Comparison of ENCODE assay signal across 8 cellular contexts in the genomic region with DNA sequence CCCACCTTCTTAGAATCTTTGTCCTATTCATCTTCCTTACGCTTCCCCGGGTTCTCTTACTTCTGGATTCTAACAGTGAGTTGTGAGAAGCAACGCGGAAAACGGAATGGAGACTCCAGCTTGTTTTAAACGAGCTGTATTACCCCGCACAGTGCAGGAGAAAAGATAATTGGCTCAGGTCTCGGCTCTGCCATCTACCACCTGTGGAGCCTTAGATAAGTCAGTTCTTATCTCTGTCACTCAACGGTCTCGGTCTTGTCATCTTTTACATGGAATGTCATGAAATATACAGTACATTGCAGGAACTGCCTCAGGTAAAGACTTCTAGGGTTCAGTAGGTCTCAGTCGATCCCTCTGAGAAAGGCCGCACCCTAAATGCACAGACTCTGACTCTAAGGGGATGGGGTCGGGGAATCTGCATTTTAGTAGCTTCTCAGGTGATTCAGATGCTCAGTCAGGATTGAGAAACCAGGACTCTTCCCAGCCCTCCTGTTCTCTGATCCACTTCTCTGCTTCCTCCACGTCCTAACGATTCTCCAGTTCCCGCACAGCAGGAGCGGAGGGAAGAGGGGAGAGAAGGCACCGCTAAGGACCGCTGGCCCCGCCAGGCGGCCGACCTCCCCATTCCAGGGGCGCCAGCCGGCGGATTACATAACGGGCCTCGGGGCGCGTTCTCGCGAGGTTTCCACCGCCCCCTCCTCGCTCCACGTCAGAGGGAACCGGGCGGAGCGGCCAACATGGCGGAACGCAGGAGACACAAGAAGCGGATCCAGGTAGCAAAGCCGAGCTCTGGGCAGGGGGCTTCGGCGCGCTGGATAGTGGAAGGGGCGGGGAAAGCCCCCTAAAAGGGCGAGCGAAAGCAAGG. TPM values are rescaled to one million over a fixed set of nuclear protein-coding genes. Genes with fewer than 3 reads are reported as not detected.
DNase-seq lines count a peak whose midpoint lies in the region; ATAC-seq, FAIRE-seq and TF ChIP-seq lines count a peak whose summit lies in the region.

A gene with protein sequence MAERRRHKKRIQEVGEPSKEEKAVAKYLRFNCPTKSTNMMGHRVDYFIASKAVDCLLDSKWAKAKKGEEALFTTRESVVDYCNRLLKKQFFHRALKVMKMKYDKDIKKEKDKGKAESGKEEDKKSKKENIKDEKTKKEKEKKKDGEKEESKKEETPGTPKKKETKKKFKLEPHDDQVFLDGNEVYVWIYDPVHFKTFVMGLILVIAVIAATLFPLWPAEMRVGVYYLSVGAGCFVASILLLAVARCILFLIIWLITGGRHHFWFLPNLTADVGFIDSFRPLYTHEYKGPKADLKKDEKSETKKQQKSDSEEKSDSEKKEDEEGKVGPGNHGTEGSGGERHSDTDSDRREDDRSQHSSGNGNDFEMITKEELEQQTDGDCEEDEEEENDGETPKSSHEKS (plus strand): TSS at position 722 of the 865 bp plus-strand sequence. CDS start 16 bp downstream, at position 738.

- H3K36me3 Mint-ChIP-seq in T-cell (peaks cover 3% of the 10 kb centered on the region), progenitor cell of endocrine pancreas (ENCODE audit: insufficient read depth) (no peaks in the 10 kb centered on the region)

- peak within 1 kb of the TSS; percentile 47 to 100 (median 96) for H3K27ac ChIP-seq in adrenal gland

- peak; percentile 95 for FAIRE-seq in GM12892 (lab: Jason Lieb, UNC)

- WGBS in adrenal gland, 4 donors, result 7 to 12% (median 8%) methylated on average over 29 to 47 of the region's 47 CpGs

- H3K4me1 ChIP-seq in adrenal gland (replicated peaks in 1 of 2), result peaks cover 22 to 38% of the 10 kb centered on the region in 2 donors

- TF ChIP-seq CTCF in adrenal gland (IDR thresholded peaks at IDR 0.05) (peak in 4 of 6 experiments; percentile 15 to 53 (median 38)), progenitor cell of endocrine pancreas (IDR thresholded peaks at IDR 0.05; ENCODE audit: unreplicated experiment) (peak; percentile 50)

- CTCF ChIA-PET in T-cell (lab: Charles Lee), result interaction anchor here (0.6 to 2.0 kb wide), 10 partner anchors 11 to 206 kb away, joined by 3 to 8 read pairs (median 4); a partner anchor contains a TSS

- peak within 1 kb of the TSS; percentile 93 to 98 (median 95) for H3K4me3 Mint-ChIP-seq in T-cell
- peak within 1 kb of the TSS; percentile 93 for H3K4me3 Mint-ChIP-seq in progenitor cell of endocrine pancreas (ENCODE audit: low read depth)

- H3K27ac Mint-ChIP-seq in T-cell (peak within 1 kb of the TSS; percentile 97 to 98), progenitor cell of endocrine pancreas (peak within 1 kb of the TSS; percentile 100)

- H3K4me1 Mint-ChIP-seq in T-cell (peaks cover 58 to 73% (median 69%) of the 10 kb centered on the region in 3 donors), progenitor cell of endocrine pancreas (ENCODE audit: low read depth) (peaks cover 20% of the 10 kb centered on the region)

- no peaks in the 10 kb centered on the region for H3K9me3 Mint-ChIP-seq in T-cell
- H3K9me3 Mint-ChIP-seq in progenitor cell of endocrine pancreas (ENCODE audit: low read depth), result peaks cover 4% of the 10 kb centered on the region

- ATAC-seq in HG02852 (IDR thresholded peaks at IDR 0.05; ENCODE audit: unreplicated experiment) (peak; percentile 87), T-cell (replicated peaks in 1 of 4) (peak; percentile 92 to 95 (median 93)), left cardiac atrium (peak; percentile 99)

- POLR2A ChIA-PET in T-cell (lab: Charles Lee), result interaction anchor here (0.5 to 3.0 kb wide), 10 partner anchors 11 to 260 kb away, joined by 3 to 17 read pairs (median 3); no protein-coding TSS in a partner anchor

- H3K36me3 ChIP-seq in adrenal gland (replicated peaks in 1 of 2), result no peaks in the 10 kb centered on the region

- DNase-seq in GM12892 (ENCODE audit: insufficient read length), result peak; percentile 61
- DNase-seq in NCI-H1436 treated with DMSO at 0.1 percent for 48 hours (lab: John Stamatoyannopoulos, UW), result peak; percentile 83
- peak; percentile 85 to 97 (median 93) for DNase-seq in T-cell
- DNase-seq in adrenal gland, result peak; percentile 91 to 97 (median 94)
- DNase-seq in left cardiac atrium, result peak; percentile 96
- DNase-seq in progenitor cell of endocrine pancreas (ENCODE audit: low spot score, unreplicated experiment), result peak; percentile 93
- peak; percentile 95 for DNase-seq in ureter (ENCODE audit: low spot score)

- H3K4me3 ChIP-seq in adrenal gland, result peak within 1 kb of the TSS; percentile 42 to 86 (median 73)

- peak; percentile 93 for TF ChIP-seq POLR2A in GM12892 (IDR thresholded peaks at IDR 0.05; ENCODE audit: low read depth, low read length)
- peak; percentile 76 to 78 for TF ChIP-seq POLR2A in adrenal gland (IDR thresholded peaks at IDR 0.05)

- intact Hi-C loops in adrenal gland (cut with DNase I) (loop anchor here in 1 of 2 donors (10.0 kb wide), 1 partner anchor 102 kb away; a partner anchor contains a TSS), left cardiac atrium (cut with DNase I) (loop anchor here in 1 of 2 donors (2.0 to 5.0 kb wide), 2 partner anchors 102 to 204 kb away; no protein-coding TSS in a partner anchor)

- H3K27me3 Mint-ChIP-seq in T-cell (no peaks in the 10 kb centered on the region), progenitor cell of endocrine pancreas (peaks cover 12% of the 10 kb centered on the region)

- H3K9me3 ChIP-seq in adrenal gland (replicated peaks in 1 of 3), result no peaks in the 10 kb centered on the region

- no peaks in the 10 kb centered on the region for H3K27me3 ChIP-seq in adrenal gland

RNA-seq across cellular contexts. Expression of the gene that starts here (rescaled TPM):
- polyA plus RNA-seq in GM12892 (2012; ENCODE audit: missing spikeins), result 58.3 TPM
- total RNA-seq in T-cell (10 to 100 TPM; 95.0 to 99.9 (median 97.2) TPM), adrenal gland (100 to 1,000 TPM in 4 of 8 donors, 10 to 100 TPM in 4; 41.1 to 199 (median 96.9) TPM), left cardiac atrium (100 to 1,000 TPM in 1 of 2 donors, 10 to 100 TPM in 1; 94.4 to 101 TPM), progenitor cell of endocrine pancreas (94.6 and 103 TPM in 2 replicates), ureter (146 TPM)
- 100 to 1,000 TPM; 153 to 267 (median 176) TPM for polyA plus RNA-seq in adrenal gland

Comparison
In these comparisons a context has a peak if more than half of its experiments do, and no peak if none do; other contexts are left out.
1. Peak in every context shown above with its lines: DNase-seq, ATAC-seq, H3K4me3 ChIP-seq and H3K27ac ChIP-seq.